Comparison of ENCODE assay signal across 8 cellular contexts in the genomic region with DNA sequence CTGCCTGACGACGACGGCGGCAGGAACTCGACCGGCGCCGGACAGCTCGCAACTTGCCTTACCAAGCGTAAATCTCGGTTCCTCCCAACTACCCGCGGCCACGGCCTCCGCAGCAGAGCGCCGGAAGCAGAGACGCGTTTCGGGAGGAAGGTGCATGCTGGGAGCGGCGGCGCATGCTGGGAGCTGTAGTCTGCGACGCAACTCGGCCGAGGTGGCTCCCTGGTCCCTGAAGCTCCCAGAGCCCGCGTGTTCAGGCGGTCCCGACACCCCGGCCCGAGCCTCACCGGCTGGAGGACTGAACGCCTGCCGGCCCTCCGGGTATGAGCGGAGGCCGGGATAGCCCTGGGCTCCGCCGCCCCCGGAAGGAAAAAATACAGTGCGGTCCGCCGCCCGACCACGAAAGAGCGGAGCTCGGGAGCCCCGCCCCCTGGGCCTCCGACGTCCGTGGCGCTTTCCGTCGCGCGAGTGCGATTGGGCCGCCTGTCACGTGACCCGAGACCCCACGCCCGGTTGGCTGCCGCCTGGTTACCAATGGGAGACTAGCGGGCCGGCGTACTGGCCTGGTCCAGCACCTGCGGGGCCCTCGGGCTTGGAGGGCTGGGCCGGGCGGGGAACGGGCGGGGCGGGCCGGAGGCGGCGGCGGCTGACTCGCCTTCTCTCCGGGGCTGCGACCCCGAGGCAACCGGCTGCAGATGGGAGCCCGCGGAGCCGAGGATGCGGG. TPM values are rescaled to one million over a fixed set of nuclear protein-coding genes. Genes with fewer than 3 reads are reported as not detected.
DNase-seq lines count a peak whose midpoint lies in the region; ATAC-seq and TF ChIP-seq lines count a peak whose summit lies in the region.

A gene with protein sequence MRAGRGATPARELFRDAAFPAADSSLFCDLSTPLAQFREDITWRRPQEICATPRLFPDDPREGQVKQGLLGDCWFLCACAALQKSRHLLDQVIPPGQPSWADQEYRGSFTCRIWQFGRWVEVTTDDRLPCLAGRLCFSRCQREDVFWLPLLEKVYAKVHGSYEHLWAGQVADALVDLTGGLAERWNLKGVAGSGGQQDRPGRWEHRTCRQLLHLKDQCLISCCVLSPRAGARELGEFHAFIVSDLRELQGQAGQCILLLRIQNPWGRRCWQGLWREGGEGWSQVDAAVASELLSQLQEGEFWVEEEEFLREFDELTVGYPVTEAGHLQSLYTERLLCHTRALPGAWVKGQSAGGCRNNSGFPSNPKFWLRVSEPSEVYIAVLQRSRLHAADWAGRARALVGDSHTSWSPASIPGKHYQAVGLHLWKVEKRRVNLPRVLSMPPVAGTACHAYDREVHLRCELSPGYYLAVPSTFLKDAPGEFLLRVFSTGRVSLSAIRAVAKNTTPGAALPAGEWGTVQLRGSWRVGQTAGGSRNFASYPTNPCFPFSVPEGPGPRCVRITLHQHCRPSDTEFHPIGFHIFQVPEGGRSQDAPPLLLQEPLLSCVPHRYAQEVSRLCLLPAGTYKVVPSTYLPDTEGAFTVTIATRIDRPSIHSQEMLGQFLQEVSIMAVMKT (plus strand): TSS at position 537 of the 721 bp plus-strand sequence. CDS start 178 bp downstream, at position 715.

- under 1% methylated on average over 88 of the region's 88 CpGs for WGBS in liver

- peaks cover 0 to 5% (median 1%) of the 10 kb centered on the region in 4 donors for H3K36me3 ChIP-seq in liver (ENCODE audit: control insufficient read depth in 4 of 4, insufficient read depth in 3 of 4, low read depth in 1 of 4, low read length in 3 of 4)

- H3K4me3 ChIP-seq in liver (ENCODE audit: low read depth in 1 of 3, low read length in 3 of 3): peak within 1 kb of the TSS; percentile 80 to 95 (median 92)

- H3K27ac ChIP-seq in liver (ENCODE audit: low read depth in 1 of 2, low read length in 2 of 2): peak within 1 kb of the TSS; percentile 85 to 95

- H3K9me3 ChIP-seq in liver (ENCODE audit: control insufficient read depth in 4 of 4, low read length in 3 of 4): no peaks in the 10 kb centered on the region

- peaks cover 18 to 53% (median 40%) of the 10 kb centered on the region in 4 donors for H3K4me1 ChIP-seq in liver (ENCODE audit: control insufficient read depth in 4 of 4, insufficient read depth in 4 of 4, low read length in 3 of 4)

- ATAC-seq in GM19372 (IDR thresholded peaks at IDR 0.05; ENCODE audit: low read depth, unreplicated experiment): peak; percentile 66
- peak; percentile 29 for ATAC-seq in HG03558 (IDR thresholded peaks at IDR 0.05; ENCODE audit: extremely low read depth, unreplicated experiment)

- TF ChIP-seq CTCF in liver (IDR thresholded peaks at IDR 0.05; ENCODE audit: low read depth, low read length, missing input control): no peak

- peak in 1 of 2 donors; percentile 42 for TF ChIP-seq RAD21 in liver (IDR thresholded peaks at IDR 0.05)

- no peaks in the 10 kb centered on the region for H3K27me3 ChIP-seq in liver (ENCODE audit: control insufficient read depth in 4 of 4, insufficient read depth in 4 of 4, low read length in 3 of 4)

- H3K9ac ChIP-seq in liver (ENCODE audit: low read depth in 1 of 2, low read length in 2 of 2): peak within 1 kb of the TSS; percentile 94 to 99

- DNase-seq in C1 segment of cervical spinal cord (lab: John Stamatoyannopoulos, UW) (peak; percentile 85 to 99 (median 98)), NCI-H748 treated with DMSO at 0.1 percent for 48 hours (lab: John Stamatoyannopoulos, UW) (peak; percentile 86), dermis blood vessel endothelial cell (peak; percentile 97)
- peak; percentile 87 to 94 for DNase-seq in activated CD4-positive, alpha-beta T cell treated with anti-CD3 and anti-CD28 coated beads, Interleukin-2, amount 50 U/mL, for 24 hours (ENCODE audit: low read depth in 1 of 2, low spot score in 1 of 2)
- DNase-seq in stimulated activated CD4-positive, alpha-beta T cell treated with anti-CD3 and anti-CD28 coated beads, Interleukin-4, amount 100 ng/mL, for 24 hours: peak; percentile 98

TF ChIP-seq in liver, 16 proteins besides CTCF, POLR2A, EP300 and RAD21:
- TF ChIP-seq, protein P1, sequence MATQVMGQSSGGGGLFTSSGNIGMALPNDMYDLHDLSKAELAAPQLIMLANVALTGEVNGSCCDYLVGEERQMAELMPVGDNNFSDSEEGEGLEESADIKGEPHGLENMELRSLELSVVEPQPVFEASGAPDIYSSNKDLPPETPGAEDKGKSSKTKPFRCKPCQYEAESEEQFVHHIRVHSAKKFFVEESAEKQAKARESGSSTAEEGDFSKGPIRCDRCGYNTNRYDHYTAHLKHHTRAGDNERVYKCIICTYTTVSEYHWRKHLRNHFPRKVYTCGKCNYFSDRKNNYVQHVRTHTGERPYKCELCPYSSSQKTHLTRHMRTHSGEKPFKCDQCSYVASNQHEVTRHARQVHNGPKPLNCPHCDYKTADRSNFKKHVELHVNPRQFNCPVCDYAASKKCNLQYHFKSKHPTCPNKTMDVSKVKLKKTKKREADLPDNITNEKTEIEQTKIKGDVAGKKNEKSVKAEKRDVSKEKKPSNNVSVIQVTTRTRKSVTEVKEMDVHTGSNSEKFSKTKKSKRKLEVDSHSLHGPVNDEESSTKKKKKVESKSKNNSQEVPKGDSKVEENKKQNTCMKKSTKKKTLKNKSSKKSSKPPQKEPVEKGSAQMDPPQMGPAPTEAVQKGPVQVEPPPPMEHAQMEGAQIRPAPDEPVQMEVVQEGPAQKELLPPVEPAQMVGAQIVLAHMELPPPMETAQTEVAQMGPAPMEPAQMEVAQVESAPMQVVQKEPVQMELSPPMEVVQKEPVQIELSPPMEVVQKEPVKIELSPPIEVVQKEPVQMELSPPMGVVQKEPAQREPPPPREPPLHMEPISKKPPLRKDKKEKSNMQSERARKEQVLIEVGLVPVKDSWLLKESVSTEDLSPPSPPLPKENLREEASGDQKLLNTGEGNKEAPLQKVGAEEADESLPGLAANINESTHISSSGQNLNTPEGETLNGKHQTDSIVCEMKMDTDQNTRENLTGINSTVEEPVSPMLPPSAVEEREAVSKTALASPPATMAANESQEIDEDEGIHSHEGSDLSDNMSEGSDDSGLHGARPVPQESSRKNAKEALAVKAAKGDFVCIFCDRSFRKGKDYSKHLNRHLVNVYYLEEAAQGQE (IDR thresholded peaks at IDR 0.05): peak; percentile 41
- TF ChIP-seq HNF4A (conservative IDR thresholded peaks at IDR 0.05) (no peak), HNF4G (IDR thresholded peaks at IDR 0.05) (no peak), EGR1 (IDR thresholded peaks at IDR 0.05; ENCODE audit: low read depth in 2 of 2) (no peak), NR2F2 (IDR thresholded peaks at IDR 0.05) (no peak), TAF1 (conservative IDR thresholded peaks at IDR 0.05) (peak; percentile 44), YY1 (IDR thresholded peaks at IDR 0.05) (peak; percentile 72), SP1 (IDR thresholded peaks at IDR 0.05) (peak; percentile 52), RXRA (IDR thresholded peaks at IDR 0.05) (no peak), GABPA (IDR thresholded peaks at IDR 0.05 in 1 of 2, conservative IDR thresholded peaks at IDR 0.05 in 1 of 2) (peak in 1 of 2 donors; percentile 91)
- TF ChIP-seq, protein P2, sequence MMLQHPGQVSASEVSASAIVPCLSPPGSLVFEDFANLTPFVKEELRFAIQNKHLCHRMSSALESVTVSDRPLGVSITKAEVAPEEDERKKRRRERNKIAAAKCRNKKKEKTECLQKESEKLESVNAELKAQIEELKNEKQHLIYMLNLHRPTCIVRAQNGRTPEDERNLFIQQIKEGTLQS (IDR thresholded peaks at IDR 0.05): no peak

RNA-seq across cellular contexts. Expression of the gene that starts here (rescaled TPM):
- total RNA-seq in dermis blood vessel endothelial cell: 31.0 and 40.8 TPM in 2 replicates
- total RNA-seq in liver: 10 to 100 TPM in 1 of 2 donors, 1 to 10 TPM in 1; 5.3 to 11.3 TPM
- 1 to 10 TPM; 4.8 to 7.6 TPM for polyA plus RNA-seq in liver

Comparison
In these comparisons a context has a peak if more than half of its experiments do, and no peak if none do; other contexts are left out.
1. Peak in every context shown above with its lines: DNase-seq, ATAC-seq, H3K4me3 ChIP-seq and H3K27ac ChIP-seq.